In genomic region chr5:73812962-73813588, GRCh38 we compare ENCODE assay signal across 11 cellular contexts.
DNase-seq lines count a peak whose midpoint lies in the region; ATAC-seq lines count a peak whose summit lies in the region.
"Had no signal": no experiment of that assay in that cellular context is flagged by ENCODE, and none has a peak within 500 bp of the region (broad histone marks: within the 10 kb centered on the region; RNA-seq: fewer than 3 reads in every experiment).

No MANE protein-coding gene starts in this region.

- peaks cover 0 to 2% of the 10 kb centered on the region in 2 donors for H3K4me1 ChIP-seq in neuronal stem cell (ENCODE audit: control insufficient read depth in 2 of 2, insufficient read depth in 1 of 2, low read depth in 1 of 2, low read length in 2 of 2)

- no peak overlapping the region for H3K27ac ChIP-seq in neuronal stem cell (replicated peaks; ENCODE audit: low read length)
- H3K27ac ChIP-seq: SJSA1 had no signal

- no CpG with 5 or more reads among the region's 9 CpGs for WGBS in neuronal stem cell (ENCODE audit: extremely low coverage in 2 of 2, insufficient read length in 2 of 2, insufficient replicate concordance in 1 of 2), 2 donors

- H3K4me3 ChIP-seq in neuronal stem cell (ENCODE audit: low read length in 2 of 2), result no peak overlapping the region
- H3K4me3 ChIP-seq: SJSA1 had no signal

- no peaks in the 10 kb centered on the region for H3K9me3 ChIP-seq in neuronal stem cell (replicated peaks in 1 of 2; ENCODE audit: control insufficient read depth in 2 of 2, insufficient read depth in 1 of 2, low read depth in 1 of 2, low read length in 2 of 2)
- H3K9me3 ChIP-seq: SJSA1 had no signal

- H3K23ac ChIP-seq in neuronal stem cell (ENCODE audit: low read depth, low read length, poor library complexity), result no peak overlapping the region

- H3K4ac ChIP-seq in neuronal stem cell (ENCODE audit: low read length), result no peak overlapping the region

- no peak overlapping the region for H3K9ac ChIP-seq in neuronal stem cell (ENCODE audit: low read depth, low read length, poor library complexity)

- H3K4me2 ChIP-seq in neuronal stem cell (ENCODE audit: insufficient read depth, low read length, poor library complexity, severe bottlenecking), result no peak overlapping the region

- peak; percentile 36 for DNase-seq in A172 (ENCODE audit: low spot score)
- DNase-seq in amniotic epithelial cell (ENCODE audit: low read depth), result peak; percentile 34
- DNase-seq in glomerular visceral epithelial cell (ENCODE audit: extremely low spot score), result peak; percentile 95
- DNase-seq in neuronal stem cell (ENCODE audit: low spot score), result no peak
- DNase-seq in NCI-H146 (lab: John Stamatoyannopoulos, UW), result no peak
- DNase-seq in HUDEP-2 (lab: John Stamatoyannopoulos, UW; ENCODE audit: unreplicated experiment in 76 of 76), result no peak
- DNase-seq: activated naive CD4-positive, alpha-beta T cell treated with anti-CD3 and anti-CD28 coated beads, Interleukin-2, amount 10 ng/mL, durations not matched to agents 7 days and 5 days; NCI-H1436 had no signal

- H2BK120ac ChIP-seq in neuronal stem cell (ENCODE audit: low read depth, low read length), result no peak overlapping the region

- no peak overlapping the region for H4K8ac ChIP-seq in neuronal stem cell (ENCODE audit: low read depth, low read length)

- no peak overlapping the region for H3K14ac ChIP-seq in neuronal stem cell (ENCODE audit: low read length)

- H2AFZ ChIP-seq in neuronal stem cell (ENCODE audit: low read length), result peak overlapping the region; percentile 3

- ATAC-seq in GM19035 (IDR thresholded peaks at IDR 0.05; ENCODE audit: unreplicated experiment) (no peak), GM19455 (IDR thresholded peaks at IDR 0.05; ENCODE audit: unreplicated experiment) (no peak)

- no peak overlapping the region for H4K91ac ChIP-seq in neuronal stem cell (ENCODE audit: low read depth, low read length, poor library complexity)

- H2BK5ac ChIP-seq in neuronal stem cell (ENCODE audit: low read length), result no peak overlapping the region

- H2AK5ac ChIP-seq in neuronal stem cell (ENCODE audit: low read depth, low read length), result no peak overlapping the region

- H3K36me3 ChIP-seq in neuronal stem cell (replicated peaks in 1 of 2; ENCODE audit: control insufficient read depth in 2 of 2, insufficient read depth in 2 of 2, low read length in 2 of 2), result no peaks in the 10 kb centered on the region

- no peak overlapping the region for H3K18ac ChIP-seq in neuronal stem cell (ENCODE audit: low read length)

- H2BK15ac ChIP-seq in neuronal stem cell (ENCODE audit: low read length), result no peak overlapping the region

- H3K79me1 ChIP-seq in neuronal stem cell (ENCODE audit: low read depth, low read length), result no peaks in the 10 kb centered on the region

- no peaks in the 10 kb centered on the region for H3K27me3 ChIP-seq in neuronal stem cell (ENCODE audit: control insufficient read depth in 3 of 3, insufficient read depth in 3 of 3, low read depth in 1 of 3, low read length in 3 of 3)
- H3K27me3 ChIP-seq: SJSA1 had no signal

- H2BK12ac ChIP-seq in neuronal stem cell (ENCODE audit: low read length), result no peak overlapping the region

Comparison
In these comparisons a context has a peak if more than half of its experiments do, and no peak if none do; other contexts are left out.
1. DNase-seq: peak in A172 (single experiment), amniotic epithelial cell (single experiment) and glomerular visceral epithelial cell (single experiment); none in neuronal stem cell (single experiment), NCI-H146 (single experiment) and HUDEP-2 (0 of 76).